ENCODE assay signal across 9 cellular contexts in the genomic region with DNA sequence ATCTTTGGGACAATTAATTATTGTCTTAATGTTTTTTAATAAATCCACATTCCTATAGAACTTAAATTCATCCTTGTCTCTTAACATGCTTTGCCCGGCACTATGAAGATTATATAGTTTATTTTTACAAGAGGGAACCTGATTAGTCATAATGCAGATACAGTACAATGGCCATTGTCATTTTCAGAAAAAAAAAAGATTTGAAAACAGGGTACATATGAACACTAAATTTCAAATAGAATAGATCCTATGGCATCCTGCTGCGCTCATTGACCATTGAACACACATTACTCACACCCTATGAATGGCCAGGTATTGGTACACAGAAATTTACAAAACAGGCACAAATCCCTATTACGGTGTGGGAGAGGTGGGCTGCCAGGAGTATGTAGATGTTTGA. TPM values are rescaled to one million over a fixed set of nuclear protein-coding genes. Genes with fewer than 3 reads are reported as not detected.
DNase-seq lines count a peak whose midpoint lies in the region; ATAC-seq and TF ChIP-seq lines count a peak whose summit lies in the region.
"Had no signal": no experiment of that assay in that cellular context is flagged by ENCODE, and none has a peak within 500 bp of the region (broad histone marks: within the 10 kb centered on the region; RNA-seq: fewer than 3 reads in every experiment).

No MANE protein-coding gene starts in this region.

- ATAC-seq in heart left ventricle, result no peak
- no peak for ATAC-seq in Right ventricle myocardium inferior
- no peak for ATAC-seq in body of pancreas
- no peak for ATAC-seq in memory B cell (ENCODE audit: low read depth)
- ATAC-seq in HG02588 (IDR thresholded peaks at IDR 0.05; ENCODE audit: unreplicated experiment), result no peak
- no peak for ATAC-seq in left lobe of liver

- no peak for DNase-seq in heart left ventricle
- no peak for DNase-seq in Right ventricle myocardium inferior (ENCODE audit: missing footprints)
- no peak for DNase-seq in body of pancreas
- no peak for DNase-seq in memory B cell (ENCODE audit: low spot score in 2 of 2)
- DNase-seq in transverse colon, result no peak
- DNase-seq in GDM1 (lab: John Stamatoyannopoulos, UW), result no peak
- DNase-seq in left lobe of liver (ENCODE audit: low spot score), result no peak

- TF ChIP-seq CTCF in heart left ventricle (IDR thresholded peaks at IDR 0.05), result no peak
- no peak for TF ChIP-seq CTCF in body of pancreas (IDR thresholded peaks at IDR 0.05)
- no peak for TF ChIP-seq CTCF in transverse colon (IDR thresholded peaks at IDR 0.05)

- H3K4me1 ChIP-seq in heart left ventricle (peaks cover 0 to 18% (median 6%) of the 10 kb centered on the region in 12 donors), body of pancreas (peaks cover 17% of the 10 kb centered on the region), transverse colon (peaks cover 0 to 11% (median 10%) of the 10 kb centered on the region in 4 donors)
- H3K4me1 ChIP-seq: parathyroid adenoma had no signal

- H3K4me3 Mint-ChIP-seq in memory B cell, result no peak overlapping the region

- H3K4me1 Mint-ChIP-seq in memory B cell, result peaks cover 19% of the 10 kb centered on the region

- TF ChIP-seq EP300 in transverse colon (IDR thresholded peaks at IDR 0.05; ENCODE audit: low read depth), result no peak

- H3K4me3 ChIP-seq in heart left ventricle, result no peak overlapping the region
- no peak overlapping the region for H3K4me3 ChIP-seq in body of pancreas
- H3K4me3 ChIP-seq in transverse colon, result no peak overlapping the region

- in situ Hi-C loops in transverse colon (cut with MboI; ENCODE audit: low pct_ligation_motif_present in 1 of 4, low pct_unique_long_range_greater_than_20kb in 1 of 4, low sequenced_read_pairs in 3 of 4), result loop anchor here in 3 of 4 donors (10.0 to 25.0 kb wide), 5 partner anchors 68 to 875 kb away; no protein-coding TSS in a partner anchor

- peaks cover 19% of the 10 kb centered on the region for H3K36me3 Mint-ChIP-seq in memory B cell

- H3K9me3 ChIP-seq in heart left ventricle, result peaks cover 0 to 21% (median 6%) of the 10 kb centered on the region in 12 donors
- no peaks in the 10 kb centered on the region for H3K9me3 ChIP-seq in body of pancreas
- peaks cover 3 to 5% of the 10 kb centered on the region in 2 donors for H3K9me3 ChIP-seq in transverse colon

- H3K9me3 Mint-ChIP-seq in memory B cell, result peaks cover 6% of the 10 kb centered on the region

- peak overlapping the region; percentile 100 for H3K27ac Mint-ChIP-seq in memory B cell

- TF ChIP-seq POLR2A in heart left ventricle (IDR thresholded peaks at IDR 0.05) (no peak), body of pancreas (IDR thresholded peaks at IDR 0.05) (no peak), transverse colon (IDR thresholded peaks at IDR 0.05) (no peak)

- H3K36me3 ChIP-seq in heart left ventricle (peaks cover 0 to 6% (median under 1%) of the 10 kb centered on the region in 9 donors), body of pancreas (replicated peaks in 1 of 2; ENCODE audit: insufficient read depth in 1 of 2, low read depth in 2 of 2) (no peaks in the 10 kb centered on the region), transverse colon (no peaks in the 10 kb centered on the region)

- WGBS in heart left ventricle, 4 donors, result 81 to 86% (median 83%) methylated on average over 3 of the region's 3 CpGs
- WGBS in body of pancreas, 2 donors, result 73 to 77% methylated on average over 3 of the region's 3 CpGs
- WGBS in transverse colon (ENCODE audit: low coverage in 1 of 2), 2 donors, result 88 to 91% methylated on average over 3 of the region's 3 CpGs

- intact Hi-C loops in heart left ventricle (cut with DNase I) (loop anchor here (2.0 to 10.0 kb wide), 17 partner anchors 18 to 978 kb away; no protein-coding TSS in a partner anchor), Right ventricle myocardium inferior (cut with DNase I) (loop anchor here (2.0 to 10.0 kb wide), 3 partner anchors 14 to 725 kb away; no protein-coding TSS in a partner anchor), body of pancreas (cut with DNase I) (no loop called here), transverse colon (cut with DNase I; ENCODE audit: low total_unique reads) (loop anchor here (10.0 kb wide), 2 partner anchors 148 to 878 kb away; no protein-coding TSS in a partner anchor)

- H3K27ac ChIP-seq in heart left ventricle (peak overlapping the region; percentile 96 to 100 (median 100)), body of pancreas (peak overlapping the region; percentile 100), transverse colon (peak overlapping the region; percentile 99 to 100 (median 100))
- H3K27ac ChIP-seq: parathyroid adenoma had no signal

- H3K27me3 Mint-ChIP-seq in memory B cell, result no peaks in the 10 kb centered on the region

- H3K27me3 ChIP-seq in heart left ventricle (no peaks in the 10 kb centered on the region), body of pancreas (no peaks in the 10 kb centered on the region), transverse colon (no peaks in the 10 kb centered on the region)

RNA-seq across cellular contexts. Expression of a gene that starts 2.0 kb away (rescaled TPM):
- 100 to 1,000 TPM in 1 of 9 donors, 10 to 100 TPM in 8; 22.6 to 106 (median 52.2) TPM for total RNA-seq in heart left ventricle
- polyA plus RNA-seq in heart left ventricle, result 10 to 100 TPM; 15.2 to 66.2 TPM
- 68.4 TPM for total RNA-seq in Right ventricle myocardium inferior
- total RNA-seq in body of pancreas, result 100 to 1,000 TPM in 1 of 2 donors, 10 to 100 TPM in 1; 92.1 to 294 TPM
- total RNA-seq in transverse colon, result 100 to 1,000 TPM; 140 to 304 (median 291) TPM
- total RNA-seq in left lobe of liver, result 27.3 TPM
